ENCODE assay signal across 8 cellular contexts in the genomic region with DNA sequence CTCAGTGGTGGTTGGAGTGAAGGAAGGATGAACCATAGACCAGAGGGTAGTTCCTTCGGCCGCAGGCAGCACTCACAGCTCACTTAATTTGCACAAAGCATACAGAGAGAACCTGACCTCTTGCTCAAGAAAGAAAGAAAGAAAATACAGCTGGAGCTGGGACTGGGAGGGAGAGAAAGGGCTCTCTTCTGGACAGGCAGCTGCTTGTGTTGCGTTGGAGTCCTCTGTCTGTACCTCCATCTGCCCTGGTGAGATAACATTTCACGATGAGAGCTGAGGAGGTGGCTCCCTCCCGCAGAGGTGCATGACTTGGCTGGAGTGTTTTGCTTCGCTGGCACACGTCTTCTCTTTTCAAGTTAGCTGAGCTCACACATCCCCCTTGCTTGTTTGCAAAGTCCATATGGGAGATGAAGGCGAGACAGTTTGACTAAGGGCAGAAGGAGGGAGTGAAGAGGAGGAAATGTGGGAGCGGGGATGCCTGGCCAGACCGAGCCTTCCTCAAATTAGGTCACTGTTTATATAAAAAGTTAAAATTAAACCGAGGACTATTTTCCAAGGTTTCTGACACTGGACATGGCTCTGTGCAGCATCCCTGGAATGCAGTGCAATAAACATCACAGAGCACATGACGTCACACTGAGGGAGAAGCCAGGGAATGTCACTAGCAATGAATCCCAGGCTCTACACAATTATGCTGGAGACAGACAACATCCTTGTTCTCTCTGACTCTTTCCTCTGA.
A peak's percentile ranks its signal among the peaks of the same experiment; 100 is the strongest.
DNase-seq lines count a peak whose midpoint lies in the region; ATAC-seq and TF ChIP-seq lines count a peak whose summit lies in the region.

No MANE protein-coding gene starts in this region.

- 17% methylated on average over 12 of the region's 12 CpGs for WGBS in liver
- 28 to 47% methylated on average over 6 to 12 of the region's 12 CpGs for WGBS in transverse colon (ENCODE audit: low coverage in 1 of 2), 2 donors

- no peak overlapping the region for H3K27ac Mint-ChIP-seq in activated naive CD8-positive, alpha-beta T cell treated with anti-CD3 and anti-CD28 coated beads, Interleukin-2, amount 50 U/mL, for 24 hours

- no peaks in the 10 kb centered on the region for H3K9me3 ChIP-seq in liver (ENCODE audit: control insufficient read depth in 4 of 4, low read length in 3 of 4)
- no peaks in the 10 kb centered on the region for H3K9me3 ChIP-seq in transverse colon

- ATAC-seq in activated naive CD8-positive, alpha-beta T cell treated with anti-CD3 and anti-CD28 coated beads, Interleukin-2, amount 50 U/mL, for 24 hours = no peak
- ATAC-seq in HG03469 (IDR thresholded peaks at IDR 0.05; ENCODE audit: unreplicated experiment) (no peak), HG02938 (IDR thresholded peaks at IDR 0.05; ENCODE audit: unreplicated experiment) (no peak)

- DNase-seq in HuH-7 (ENCODE audit: low spot score) (peak; percentile 35), cerebellum (ENCODE audit: low spot score) (peak; percentile 75), transverse colon (peak; percentile 74), NCI-H526 (lab: John Stamatoyannopoulos, UW) (no peak)
- DNase-seq in activated naive CD8-positive, alpha-beta T cell treated with anti-CD3 and anti-CD28 coated beads, Interleukin-2, amount 50 U/mL, for 24 hours = no peak

- TF ChIP-seq EP300 in transverse colon (IDR thresholded peaks at IDR 0.05; ENCODE audit: low read depth) = peak; percentile 97

- peak overlapping the region in 1 of 3 donors; percentile 18 for H3K4me3 ChIP-seq in liver (ENCODE audit: low read depth in 1 of 3, low read length in 3 of 3)
- no peak overlapping the region for H3K4me3 ChIP-seq in transverse colon

- H3K4me3 Mint-ChIP-seq in activated naive CD8-positive, alpha-beta T cell treated with anti-CD3 and anti-CD28 coated beads, Interleukin-2, amount 50 U/mL, for 24 hours = no peak overlapping the region

- H3K27me3 Mint-ChIP-seq in activated naive CD8-positive, alpha-beta T cell treated with anti-CD3 and anti-CD28 coated beads, Interleukin-2, amount 50 U/mL, for 24 hours = no peaks in the 10 kb centered on the region

- TF ChIP-seq RAD21 in liver (IDR thresholded peaks at IDR 0.05) = peak; percentile 31 to 46

- H3K36me3 ChIP-seq in liver (ENCODE audit: control insufficient read depth in 4 of 4, insufficient read depth in 3 of 4, low read depth in 1 of 4, low read length in 3 of 4) (no peaks in the 10 kb centered on the region), transverse colon (no peaks in the 10 kb centered on the region)

- H3K27ac ChIP-seq in liver (ENCODE audit: low read depth in 1 of 2, low read length in 2 of 2) = peak overlapping the region; percentile 49 to 50
- peak overlapping the region; percentile 74 to 82 (median 79) for H3K27ac ChIP-seq in transverse colon

- H3K9me3 Mint-ChIP-seq in activated naive CD8-positive, alpha-beta T cell treated with anti-CD3 and anti-CD28 coated beads, Interleukin-2, amount 50 U/mL, for 24 hours = peaks cover 9% of the 10 kb centered on the region

- no peak for TF ChIP-seq POLR2A in transverse colon (IDR thresholded peaks at IDR 0.05)

- peaks cover 4% of the 10 kb centered on the region for H3K36me3 Mint-ChIP-seq in activated naive CD8-positive, alpha-beta T cell treated with anti-CD3 and anti-CD28 coated beads, Interleukin-2, amount 50 U/mL, for 24 hours (ENCODE audit: low read depth)

- intact Hi-C loops in transverse colon (cut with DNase I; ENCODE audit: low total_unique reads) = loop anchor here (5.0 to 10.0 kb wide), 2 partner anchors 1568 to 1660 kb away; no protein-coding TSS in a partner anchor

- TF ChIP-seq CTCF in liver (IDR thresholded peaks at IDR 0.05; ENCODE audit: low read depth, low read length, missing input control) = no peak
- TF ChIP-seq CTCF in transverse colon (IDR thresholded peaks at IDR 0.05) = no peak

- no peaks in the 10 kb centered on the region for H3K27me3 ChIP-seq in liver (ENCODE audit: control insufficient read depth in 4 of 4, insufficient read depth in 4 of 4, low read length in 3 of 4)
- no peaks in the 10 kb centered on the region for H3K27me3 ChIP-seq in transverse colon

- H3K4me1 ChIP-seq in liver (ENCODE audit: control insufficient read depth in 4 of 4, insufficient read depth in 4 of 4, low read length in 3 of 4) (peaks cover 0 to 14% (median 8%) of the 10 kb centered on the region in 4 donors), transverse colon (peaks cover 6 to 16% (median 15%) of the 10 kb centered on the region in 4 donors)

- in situ Hi-C loops in transverse colon (cut with MboI; ENCODE audit: low pct_ligation_motif_present in 1 of 4, low pct_unique_long_range_greater_than_20kb in 1 of 4, low sequenced_read_pairs in 3 of 4) = no loop called here

- H3K4me1 Mint-ChIP-seq in activated naive CD8-positive, alpha-beta T cell treated with anti-CD3 and anti-CD28 coated beads, Interleukin-2, amount 50 U/mL, for 24 hours = peaks cover 8% of the 10 kb centered on the region

- no peak overlapping the region for H3K9ac ChIP-seq in liver (ENCODE audit: low read depth in 1 of 2, low read length in 2 of 2)

TF ChIP-seq in liver, 16 proteins besides CTCF, POLR2A, EP300 and RAD21:
- TF ChIP-seq EGR1 (IDR thresholded peaks at IDR 0.05; ENCODE audit: low read depth in 2 of 2) (no peak), FOXA1 (IDR thresholded peaks at IDR 0.05) (no peak), ATF3 (IDR thresholded peaks at IDR 0.05) (no peak), REST (IDR thresholded peaks at IDR 0.05) (peak; percentile 50), NR2F2 (IDR thresholded peaks at IDR 0.05) (peak; percentile 17), SP1 (IDR thresholded peaks at IDR 0.05) (peak; percentile 61), TAF1 (conservative IDR thresholded peaks at IDR 0.05) (peak; percentile 25), RXRA (IDR thresholded peaks at IDR 0.05) (peak; percentile 34 to 65), YY1 (IDR thresholded peaks at IDR 0.05) (no peak), HNF4A (conservative IDR thresholded peaks at IDR 0.05) (peak in 1 of 2 donors; percentile 4), JUND (IDR thresholded peaks at IDR 0.05) (peak; percentile 41 to 50), GABPA (IDR thresholded peaks at IDR 0.05 in 1 of 2, conservative IDR thresholded peaks at IDR 0.05 in 1 of 2) (peak; percentile 48 to 78)

Comparison
In these comparisons a context has a peak if more than half of its experiments do, and no peak if none do; other contexts are left out.
1. DNase-seq: peak in HuH-7 (single experiment), cerebellum (single experiment) and transverse colon (single experiment); none in NCI-H526 (0 of 2) and activated naive CD8-positive, alpha-beta T cell treated with anti-CD3 and anti-CD28 coated beads, Interleukin-2, amount 50 U/mL, for 24 hours (single experiment).